ENCODE assay signal across 1 cellular context in genomic region chr20:15564981-15565380, GRCh38.
TF ChIP-seq lines count a peak whose summit lies in the region.

No MANE protein-coding gene starts in this region.

TF ChIP-seq in GM23338, 12 proteins besides CTCF, POLR2A, EP300 and RAD21 (continued from another document):
- no peak for TF ChIP-seq ZNF462 (CRISPR knock-in tag; IDR thresholded peaks at IDR 0.05)
- no peak for TF ChIP-seq ZNF331 (CRISPR knock-in tag; IDR thresholded peaks at IDR 0.05; ENCODE audit: low read depth)
- TF ChIP-seq NANOG (IDR thresholded peaks at IDR 0.05; ENCODE audit: borderline replicate concordance) = no peak
